In genomic region chr19:58407658-58408151, GRCh38 we compare ENCODE assay signal across 1 cellular context.
TF ChIP-seq lines count a peak whose summit lies in the region.

No MANE protein-coding gene starts in this region.

TF ChIP-seq in HepG2, 621 proteins besides CTCF, POLR2A, EP300 and RAD21 (continued from another document):
- TF ChIP-seq ZNF407 (CRISPR knock-in tag; IDR thresholded peaks at IDR 0.05; ENCODE audit: not compliant biosample characterization) = no peak
- TF ChIP-seq, protein P1, sequence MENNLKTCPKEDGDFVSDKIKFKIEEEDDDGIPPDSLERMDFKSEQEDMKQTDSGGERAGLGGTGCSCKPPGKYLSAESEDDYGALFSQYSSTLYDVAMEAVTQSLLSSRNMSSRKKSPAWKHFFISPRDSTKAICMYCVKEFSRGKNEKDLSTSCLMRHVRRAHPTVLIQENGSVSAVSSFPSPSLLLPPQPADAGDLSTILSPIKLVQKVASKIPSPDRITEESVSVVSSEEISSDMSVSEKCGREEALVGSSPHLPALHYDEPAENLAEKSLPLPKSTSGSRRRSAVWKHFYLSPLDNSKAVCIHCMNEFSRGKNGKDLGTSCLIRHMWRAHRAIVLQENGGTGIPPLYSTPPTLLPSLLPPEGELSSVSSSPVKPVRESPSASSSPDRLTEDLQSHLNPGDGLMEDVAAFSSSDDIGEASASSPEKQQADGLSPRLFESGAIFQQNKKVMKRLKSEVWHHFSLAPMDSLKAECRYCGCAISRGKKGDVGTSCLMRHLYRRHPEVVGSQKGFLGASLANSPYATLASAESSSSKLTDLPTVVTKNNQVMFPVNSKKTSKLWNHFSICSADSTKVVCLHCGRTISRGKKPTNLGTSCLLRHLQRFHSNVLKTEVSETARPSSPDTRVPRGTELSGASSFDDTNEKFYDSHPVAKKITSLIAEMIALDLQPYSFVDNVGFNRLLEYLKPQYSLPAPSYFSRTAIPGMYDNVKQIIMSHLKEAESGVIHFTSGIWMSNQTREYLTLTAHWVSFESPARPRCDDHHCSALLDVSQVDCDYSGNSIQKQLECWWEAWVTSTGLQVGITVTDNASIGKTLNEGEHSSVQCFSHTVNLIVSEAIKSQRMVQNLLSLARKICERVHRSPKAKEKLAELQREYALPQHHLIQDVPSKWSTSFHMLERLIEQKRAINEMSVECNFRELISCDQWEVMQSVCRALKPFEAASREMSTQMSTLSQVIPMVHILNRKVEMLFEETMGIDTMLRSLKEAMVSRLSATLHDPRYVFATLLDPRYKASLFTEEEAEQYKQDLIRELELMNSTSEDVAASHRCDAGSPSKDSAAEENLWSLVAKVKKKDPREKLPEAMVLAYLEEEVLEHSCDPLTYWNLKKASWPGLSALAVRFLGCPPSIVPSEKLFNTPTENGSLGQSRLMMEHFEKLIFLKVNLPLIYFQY (CRISPR knock-in tag; IDR thresholded peaks at IDR 0.05; ENCODE audit: borderline replicate concordance) = 0 out of 2 replicates have a peak, but pooled peaks have one; percentile 39
- no peak for TF ChIP-seq YEATS4 (CRISPR knock-in tag; IDR thresholded peaks at IDR 0.05; ENCODE audit: borderline replicate concordance)
- TF ChIP-seq MAZ (IDR thresholded peaks at IDR 0.05; ENCODE audit: borderline replicate concordance, low read depth, low read length) = 0 out of 2 replicates have a peak, but pooled peaks have one; percentile 30
- TF ChIP-seq MAZ (CRISPR knock-in tag; IDR thresholded peaks at IDR 0.05; ENCODE audit: low read depth) = no peak
- TF ChIP-seq ZSCAN20 (CRISPR knock-in tag; IDR thresholded peaks at IDR 0.05; ENCODE audit: borderline replicate concordance) = 0 out of 2 replicates have a peak, but pooled peaks have one; percentile 11
- TF ChIP-seq, protein P2, sequence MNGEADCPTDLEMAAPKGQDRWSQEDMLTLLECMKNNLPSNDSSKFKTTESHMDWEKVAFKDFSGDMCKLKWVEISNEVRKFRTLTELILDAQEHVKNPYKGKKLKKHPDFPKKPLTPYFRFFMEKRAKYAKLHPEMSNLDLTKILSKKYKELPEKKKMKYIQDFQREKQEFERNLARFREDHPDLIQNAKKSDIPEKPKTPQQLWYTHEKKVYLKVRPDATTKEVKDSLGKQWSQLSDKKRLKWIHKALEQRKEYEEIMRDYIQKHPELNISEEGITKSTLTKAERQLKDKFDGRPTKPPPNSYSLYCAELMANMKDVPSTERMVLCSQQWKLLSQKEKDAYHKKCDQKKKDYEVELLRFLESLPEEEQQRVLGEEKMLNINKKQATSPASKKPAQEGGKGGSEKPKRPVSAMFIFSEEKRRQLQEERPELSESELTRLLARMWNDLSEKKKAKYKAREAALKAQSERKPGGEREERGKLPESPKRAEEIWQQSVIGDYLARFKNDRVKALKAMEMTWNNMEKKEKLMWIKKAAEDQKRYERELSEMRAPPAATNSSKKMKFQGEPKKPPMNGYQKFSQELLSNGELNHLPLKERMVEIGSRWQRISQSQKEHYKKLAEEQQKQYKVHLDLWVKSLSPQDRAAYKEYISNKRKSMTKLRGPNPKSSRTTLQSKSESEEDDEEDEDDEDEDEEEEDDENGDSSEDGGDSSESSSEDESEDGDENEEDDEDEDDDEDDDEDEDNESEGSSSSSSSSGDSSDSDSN (CRISPR knock-in tag; IDR thresholded peaks at IDR 0.05) = peak; percentile 13; the same call in 1 of the 2 replicates
- TF ChIP-seq, protein P3, sequence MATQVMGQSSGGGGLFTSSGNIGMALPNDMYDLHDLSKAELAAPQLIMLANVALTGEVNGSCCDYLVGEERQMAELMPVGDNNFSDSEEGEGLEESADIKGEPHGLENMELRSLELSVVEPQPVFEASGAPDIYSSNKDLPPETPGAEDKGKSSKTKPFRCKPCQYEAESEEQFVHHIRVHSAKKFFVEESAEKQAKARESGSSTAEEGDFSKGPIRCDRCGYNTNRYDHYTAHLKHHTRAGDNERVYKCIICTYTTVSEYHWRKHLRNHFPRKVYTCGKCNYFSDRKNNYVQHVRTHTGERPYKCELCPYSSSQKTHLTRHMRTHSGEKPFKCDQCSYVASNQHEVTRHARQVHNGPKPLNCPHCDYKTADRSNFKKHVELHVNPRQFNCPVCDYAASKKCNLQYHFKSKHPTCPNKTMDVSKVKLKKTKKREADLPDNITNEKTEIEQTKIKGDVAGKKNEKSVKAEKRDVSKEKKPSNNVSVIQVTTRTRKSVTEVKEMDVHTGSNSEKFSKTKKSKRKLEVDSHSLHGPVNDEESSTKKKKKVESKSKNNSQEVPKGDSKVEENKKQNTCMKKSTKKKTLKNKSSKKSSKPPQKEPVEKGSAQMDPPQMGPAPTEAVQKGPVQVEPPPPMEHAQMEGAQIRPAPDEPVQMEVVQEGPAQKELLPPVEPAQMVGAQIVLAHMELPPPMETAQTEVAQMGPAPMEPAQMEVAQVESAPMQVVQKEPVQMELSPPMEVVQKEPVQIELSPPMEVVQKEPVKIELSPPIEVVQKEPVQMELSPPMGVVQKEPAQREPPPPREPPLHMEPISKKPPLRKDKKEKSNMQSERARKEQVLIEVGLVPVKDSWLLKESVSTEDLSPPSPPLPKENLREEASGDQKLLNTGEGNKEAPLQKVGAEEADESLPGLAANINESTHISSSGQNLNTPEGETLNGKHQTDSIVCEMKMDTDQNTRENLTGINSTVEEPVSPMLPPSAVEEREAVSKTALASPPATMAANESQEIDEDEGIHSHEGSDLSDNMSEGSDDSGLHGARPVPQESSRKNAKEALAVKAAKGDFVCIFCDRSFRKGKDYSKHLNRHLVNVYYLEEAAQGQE (IDR thresholded peaks at IDR 0.05; ENCODE audit: borderline replicate concordance in 1 of 2, low read depth in 1 of 2, low read length in 2 of 2) = no peak
- TF ChIP-seq RBM39 (IDR thresholded peaks at IDR 0.05; ENCODE audit: low read depth, low read length, poor library complexity, severe bottlenecking) = peak; percentile 43
- TF ChIP-seq ZZZ3 (CRISPR knock-in tag; IDR thresholded peaks at IDR 0.05; ENCODE audit: borderline replicate concordance) = no peak
- no peak for TF ChIP-seq MED8 (CRISPR knock-in tag; IDR thresholded peaks at IDR 0.05; ENCODE audit: insufficient replicate concordance)
- TF ChIP-seq ZNF572 (CRISPR knock-in tag; IDR thresholded peaks at IDR 0.05) = no peak
- TF ChIP-seq, protein P4, sequence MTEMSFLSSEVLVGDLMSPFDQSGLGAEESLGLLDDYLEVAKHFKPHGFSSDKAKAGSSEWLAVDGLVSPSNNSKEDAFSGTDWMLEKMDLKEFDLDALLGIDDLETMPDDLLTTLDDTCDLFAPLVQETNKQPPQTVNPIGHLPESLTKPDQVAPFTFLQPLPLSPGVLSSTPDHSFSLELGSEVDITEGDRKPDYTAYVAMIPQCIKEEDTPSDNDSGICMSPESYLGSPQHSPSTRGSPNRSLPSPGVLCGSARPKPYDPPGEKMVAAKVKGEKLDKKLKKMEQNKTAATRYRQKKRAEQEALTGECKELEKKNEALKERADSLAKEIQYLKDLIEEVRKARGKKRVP (CRISPR knock-in tag; IDR thresholded peaks at IDR 0.05) = no peak
- TF ChIP-seq ZNF691 (CRISPR knock-in tag; IDR thresholded peaks at IDR 0.05; ENCODE audit: borderline replicate concordance, low read depth) = no peak
- TF ChIP-seq ZNF10 (CRISPR knock-in tag; IDR thresholded peaks at IDR 0.05; ENCODE audit: borderline replicate concordance, low read depth) = no peak
